ENCODE assay signal across 24 cellular contexts in the genomic region with DNA sequence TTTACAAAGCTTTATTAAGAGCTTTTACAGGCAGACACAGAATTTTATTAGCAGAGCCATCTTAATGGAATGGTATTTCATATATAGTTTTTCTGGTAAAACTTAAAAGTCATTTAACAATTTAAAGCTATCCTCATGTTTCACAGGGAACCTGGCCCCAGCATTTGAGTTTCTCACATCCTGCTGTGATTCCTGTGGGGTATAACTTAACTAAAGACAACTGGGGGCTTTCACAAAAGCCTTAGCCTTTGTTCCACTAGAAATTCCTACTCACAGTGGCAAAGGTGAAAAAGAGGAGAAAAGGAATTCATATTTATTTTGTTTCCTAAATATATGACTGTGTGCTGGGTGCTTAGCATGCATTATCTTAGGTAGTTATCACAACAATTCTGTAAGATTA.
"Had no signal": no experiment of that assay in that cellular context is flagged by ENCODE, and none has a peak within 500 bp of the region (broad histone marks: within the 10 kb centered on the region; RNA-seq: fewer than 3 reads in every experiment).

No MANE protein-coding gene starts in this region.

- H3K9me3 ChIP-seq: gastrocnemius medialis, heart left ventricle, lower lobe of right lung, mucosa of descending colon, ovary, psoas muscle, sigmoid colon, stomach, thyroid gland had no signal

- DNase-seq: dorsolateral prefrontal cortex; effector CD4-positive, alpha-beta T cell; gastrocnemius medialis; heart left ventricle; left ventricle myocardium superior; lower lobe of right lung; mucosa of descending colon; naive B cell; occipital lobe; ovary; posterior cingulate gyrus; psoas muscle; right cardiac atrium; sigmoid colon; stimulated activated CD4-positive, alpha-beta T cell treated with anti-CD3 and anti-CD28 coated beads, Interleukin-2, amount 100 ng/mL, for 24 hours; stimulated activated CD4-positive, alpha-beta T cell treated with anti-CD3 and anti-CD28 coated beads, Interleukin-4, amount 100 ng/mL, for 24 hours; stimulated activated naive CD4-positive, alpha-beta T cell treated with Interleukin-2 at 50 U/mL for 16 hours; stomach; thyroid gland had no signal

- H3K27ac ChIP-seq: dorsolateral prefrontal cortex, gastrocnemius medialis, heart left ventricle, hepatocyte, lower lobe of right lung, ovary, psoas muscle, sigmoid colon, stomach, thyroid gland had no signal

- H3K27me3 Mint-ChIP-seq: naive B cell; natural killer cell treated with Interleukin-12 subunit alpha and Interleukin-12 subunit beta and Interleukin-15 and Interleukin-18, amount 100 ng/mL, for 72 hours; type B pancreatic cell had no signal

- ATAC-seq: gastrocnemius medialis; heart left ventricle; left ventricle myocardium superior; lower lobe of right lung; mucosa of descending colon; natural killer cell treated with Interleukin-12 subunit alpha and Interleukin-12 subunit beta and Interleukin-15 and Interleukin-18, amount 100 ng/mL, for 72 hours; psoas muscle; right cardiac atrium; stimulated activated effector memory CD8-positive, alpha-beta T cell treated with anti-CD3 and anti-CD28 coated beads, Interleukin-12 subunit alpha, Interleukin-12 subunit beta, amount 100 ng/mL, for 72 hours had no signal

- H3K27me3 ChIP-seq: dorsolateral prefrontal cortex, gastrocnemius medialis, heart left ventricle, hepatocyte, ovary, sigmoid colon, stomach, thyroid gland had no signal

- H3K4me1 Mint-ChIP-seq: neural crest cell; stimulated activated effector memory CD8-positive, alpha-beta T cell treated with anti-CD3 and anti-CD28 coated beads, Interleukin-12 subunit alpha, Interleukin-12 subunit beta, amount 100 ng/mL, for 72 hours had no signal

- H3K4me1 ChIP-seq: gastrocnemius medialis, heart left ventricle, lower lobe of right lung, psoas muscle, sigmoid colon, stomach, thyroid gland had no signal

- H3K4me3 Mint-ChIP-seq: naive B cell; natural killer cell treated with Interleukin-12 subunit alpha and Interleukin-12 subunit beta and Interleukin-15 and Interleukin-18, amount 100 ng/mL, for 72 hours; neural crest cell; stimulated activated effector memory CD8-positive, alpha-beta T cell treated with anti-CD3 and anti-CD28 coated beads, Interleukin-12 subunit alpha, Interleukin-12 subunit beta, amount 100 ng/mL, for 72 hours; type B pancreatic cell had no signal

- H3K4me3 ChIP-seq: dorsolateral prefrontal cortex, gastrocnemius medialis, heart left ventricle, hepatocyte, lower lobe of right lung, mucosa of descending colon, ovary, psoas muscle, sigmoid colon, stomach, thyroid gland had no signal

- H3K36me3 ChIP-seq: gastrocnemius medialis, ovary, thyroid gland had no signal

- H3K36me3 Mint-ChIP-seq: type B pancreatic cell had no signal

- H2AFZ ChIP-seq: hepatocyte had no signal

- H3K27ac Mint-ChIP-seq: naive B cell; natural killer cell treated with Interleukin-12 subunit alpha and Interleukin-12 subunit beta and Interleukin-15 and Interleukin-18, amount 100 ng/mL, for 72 hours; stimulated activated effector memory CD8-positive, alpha-beta T cell treated with anti-CD3 and anti-CD28 coated beads, Interleukin-12 subunit alpha, Interleukin-12 subunit beta, amount 100 ng/mL, for 72 hours; type B pancreatic cell had no signal

- H3K9me3 Mint-ChIP-seq: natural killer cell treated with Interleukin-12 subunit alpha and Interleukin-12 subunit beta and Interleukin-15 and Interleukin-18, amount 100 ng/mL, for 72 hours; neural crest cell; stimulated activated effector memory CD8-positive, alpha-beta T cell treated with anti-CD3 and anti-CD28 coated beads, Interleukin-12 subunit alpha, Interleukin-12 subunit beta, amount 100 ng/mL, for 72 hours had no signal
